18 cellular contexts compared by ENCODE assay signal in genomic region chr4:172865531-172866127, GRCh38.
"Had no signal": no experiment of that assay in that cellular context is flagged by ENCODE, and none has a peak within 500 bp of the region (broad histone marks: within the 10 kb centered on the region; RNA-seq: fewer than 3 reads in every experiment).

No MANE protein-coding gene starts in this region.

- H3K27me3 Mint-ChIP-seq: activated naive CD4-positive, alpha-beta T cell treated with anti-CD3 and anti-CD28 coated beads, Interleukin-2, amount 10 ng/mL, durations not matched to agents 7 days and 5 days; activated T-helper 17 cell treated with anti-CD3 and anti-CD28 coated beads, Interleukin-2, amount 50 U/mL, for 72 hours; dendritic cell treated with granulocyte-macrophage colony-stimulating factor and Interleukin-4, amounts not matched to agents 40 ng/mL and 50 ng/mL, for 4 days; effector memory CD8-positive, alpha-beta T cell; stimulated activated memory B cell treated with anti-CD40 and anti-IgM and Interleukin-4, amounts not matched to agents 10 μg/mL and 1 μg/mL and 100 μg/mL, for 72 hours had no signal

- H3K36me3 Mint-ChIP-seq: activated naive CD4-positive, alpha-beta T cell treated with anti-CD3 and anti-CD28 coated beads, Interleukin-2, amount 10 ng/mL, durations not matched to agents 7 days and 5 days; naive thymus-derived CD8-positive, alpha-beta T cell; stimulated activated memory B cell treated with anti-CD40 and anti-IgM and Interleukin-4, amounts not matched to agents 10 μg/mL and 1 μg/mL and 100 μg/mL, for 72 hours had no signal

- H3K9me3 Mint-ChIP-seq: activated naive CD4-positive, alpha-beta T cell treated with anti-CD3 and anti-CD28 coated beads, Interleukin-2, amount 10 ng/mL, durations not matched to agents 7 days and 5 days had no signal

- H3K4me1 Mint-ChIP-seq: activated naive CD4-positive, alpha-beta T cell treated with anti-CD3 and anti-CD28 coated beads, Interleukin-2, amount 10 ng/mL, durations not matched to agents 7 days and 5 days; activated T-helper 17 cell treated with anti-CD3 and anti-CD28 coated beads, Interleukin-2, amount 50 U/mL, for 72 hours; naive thymus-derived CD8-positive, alpha-beta T cell; stimulated activated memory B cell treated with anti-CD40 and anti-IgM and Interleukin-4, amounts not matched to agents 10 μg/mL and 1 μg/mL and 100 μg/mL, for 72 hours had no signal

- H3K4me3 ChIP-seq: ascending aorta, breast epithelium, left lung, mucosa of descending colon had no signal

- DNase-seq: activated CD4-positive, alpha-beta T cell treated with anti-CD3 and anti-CD28 coated beads, Interleukin-2, amount 50 U/mL, for 1 hour; activated CD4-positive, CD25-positive, alpha-beta regulatory T cell; activated CD8-positive, alpha-beta memory T cell treated with anti-CD3 and anti-CD28 coated beads for 24 hours; activated naive CD4-positive, alpha-beta T cell treated with anti-CD3 and anti-CD28 coated beads, Interleukin-2, amount 10 ng/mL, durations not matched to agents 7 days and 5 days; activated T-cell treated with anti-CD3 and anti-CD28 coated beads for 4 hours; effector memory CD8-positive, alpha-beta T cell; erythroblast; left lung; mucosa of descending colon; naive thymus-derived CD8-positive, alpha-beta T cell; posterior cingulate gyrus; retina; stimulated activated CD4-positive, alpha-beta T cell treated with anti-CD3 and anti-CD28 coated beads, Interleukin-2, amount 100 ng/mL, for 48 hours had no signal

- H3K27ac Mint-ChIP-seq: activated naive CD4-positive, alpha-beta T cell treated with anti-CD3 and anti-CD28 coated beads, Interleukin-2, amount 10 ng/mL, durations not matched to agents 7 days and 5 days; activated T-helper 17 cell treated with anti-CD3 and anti-CD28 coated beads, Interleukin-2, amount 50 U/mL, for 72 hours; dendritic cell treated with granulocyte-macrophage colony-stimulating factor and Interleukin-4, amounts not matched to agents 40 ng/mL and 50 ng/mL, for 4 days; effector memory CD8-positive, alpha-beta T cell; naive thymus-derived CD8-positive, alpha-beta T cell; stimulated activated memory B cell treated with anti-CD40 and anti-IgM and Interleukin-4, amounts not matched to agents 10 μg/mL and 1 μg/mL and 100 μg/mL, for 72 hours had no signal

- ATAC-seq: activated T-helper 17 cell treated with anti-CD3 and anti-CD28 coated beads, Interleukin-2, amount 50 U/mL, for 72 hours; effector memory CD8-positive, alpha-beta T cell; left lung; naive thymus-derived CD8-positive, alpha-beta T cell; stimulated activated memory B cell treated with anti-CD40 and anti-IgM and Interleukin-4, amounts not matched to agents 10 μg/mL and 1 μg/mL and 100 μg/mL, for 72 hours had no signal

- H3K9me3 ChIP-seq: ascending aorta, breast epithelium, mucosa of descending colon had no signal

- H3K4me3 Mint-ChIP-seq: activated naive CD4-positive, alpha-beta T cell treated with anti-CD3 and anti-CD28 coated beads, Interleukin-2, amount 10 ng/mL, durations not matched to agents 7 days and 5 days; activated T-helper 17 cell treated with anti-CD3 and anti-CD28 coated beads, Interleukin-2, amount 50 U/mL, for 72 hours; dendritic cell treated with granulocyte-macrophage colony-stimulating factor and Interleukin-4, amounts not matched to agents 40 ng/mL and 50 ng/mL, for 4 days; effector memory CD8-positive, alpha-beta T cell; naive thymus-derived CD8-positive, alpha-beta T cell; stimulated activated memory B cell treated with anti-CD40 and anti-IgM and Interleukin-4, amounts not matched to agents 10 μg/mL and 1 μg/mL and 100 μg/mL, for 72 hours had no signal

- H3K27ac ChIP-seq: ascending aorta, breast epithelium, left lung had no signal

- H3K4me1 ChIP-seq: ascending aorta, breast epithelium, left lung had no signal

- H3K27me3 ChIP-seq: ascending aorta, breast epithelium, left lung had no signal

- H3K36me3 ChIP-seq: ascending aorta, breast epithelium, left lung had no signal
